12 cellular contexts compared by ENCODE assay signal in the genomic region with DNA sequence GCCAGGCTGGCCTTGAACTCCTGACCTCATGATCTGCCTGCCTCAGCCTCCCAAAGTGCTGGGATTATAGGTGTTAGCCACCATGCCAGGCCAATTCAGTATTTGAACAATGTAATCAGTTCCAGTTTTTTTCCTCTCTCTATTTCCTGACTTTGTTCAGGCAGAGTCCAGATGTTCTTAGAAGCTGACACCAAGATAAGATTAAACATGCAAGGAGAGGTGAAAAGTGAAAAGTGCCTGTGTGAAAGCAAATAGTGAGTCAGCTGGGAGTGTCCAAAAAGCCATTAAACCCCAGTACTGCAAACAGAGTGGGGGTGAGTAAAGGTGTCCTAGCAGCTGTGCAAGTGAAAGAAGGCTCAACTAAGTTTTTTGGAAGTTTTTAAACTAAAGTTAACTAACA.
A peak's percentile ranks its signal among the peaks of the same experiment; 100 is the strongest.
DNase-seq lines count a peak whose midpoint lies in the region; ATAC-seq and FAIRE-seq lines count a peak whose summit lies in the region.
"Had no signal": no experiment of that assay in that cellular context is flagged by ENCODE, and none has a peak within 500 bp of the region (broad histone marks: within the 10 kb centered on the region; RNA-seq: fewer than 3 reads in every experiment).

No MANE protein-coding gene starts in this region.

- no peak for FAIRE-seq in frontal cortex (lab: Jason Lieb, UNC)
- FAIRE-seq: astrocyte had no signal

- peak; percentile 36 for DNase-seq in OCI-M1 (lab: John Stamatoyannopoulos, UW)
- peak; percentile 68 for DNase-seq in renal cortical epithelial cell (ENCODE audit: low read depth)
- no peak for DNase-seq in central memory CD4-positive, alpha-beta T cell
- no peak for DNase-seq in frontal cortex (ENCODE audit: low spot score in 2 of 2)
- DNase-seq in activated CD4-positive, alpha-beta T cell treated with anti-CD3 and anti-CD28 coated beads for 1 hour, result no peak
- DNase-seq: CD8-positive, alpha-beta T cell; effector memory CD4-positive, alpha-beta T cell; NCI-H226 had no signal

- ATAC-seq in GM19438 (IDR thresholded peaks at IDR 0.05; ENCODE audit: low read depth, unreplicated experiment), result peak; percentile 59
- ATAC-seq in HG02852 (IDR thresholded peaks at IDR 0.05; ENCODE audit: unreplicated experiment), result peak; percentile 76
- ATAC-seq: CD8-positive, alpha-beta T cell; left lobe of liver had no signal

Comparison
In these comparisons a context has a peak if more than half of its experiments do, and no peak if none do; other contexts are left out.
1. DNase-seq: peak in OCI-M1 (single experiment) and renal cortical epithelial cell (single experiment); none in central memory CD4-positive, alpha-beta T cell (single experiment), frontal cortex (0 of 2) and activated CD4-positive, alpha-beta T cell treated with anti-CD3 and anti-CD28 coated beads for 1 hour (single experiment).